16 cellular contexts compared by ENCODE assay signal in genomic region chr20:58989196-58989595, GRCh38. TPM values are rescaled to one million over a fixed set of nuclear protein-coding genes. Genes with fewer than 3 reads are reported as not detected.
"Had no signal": no experiment of that assay in that cellular context is flagged by ENCODE, and none has a peak within 500 bp of the region (broad histone marks: within the 10 kb centered on the region; RNA-seq: fewer than 3 reads in every experiment).

No MANE protein-coding gene starts in this region.

- H3K27me3 ChIP-seq: esophagus muscularis mucosa, right lobe of liver had no signal

- H3K4me3 ChIP-seq: esophagus muscularis mucosa, right lobe of liver had no signal

- ATAC-seq: right lobe of liver, SK-N-SH treated with all-trans-retinoic acid at 6 μM for 48 hours had no signal

- H3K9me3 ChIP-seq: esophagus muscularis mucosa, right lobe of liver had no signal

- H3K27ac ChIP-seq: esophagus muscularis mucosa had no signal

- H3K4me3 Mint-ChIP-seq: nephron had no signal

- DNase-seq: activated CD4-positive, alpha-beta T cell treated with anti-CD3 and anti-CD28 coated beads, Interleukin-2, amount 50 U/mL, for 48 hours; activated CD4-positive, CD25-positive, alpha-beta regulatory T cell treated with anti-CD3 and anti-CD28 coated beads, Interleukin-2, amount 50 U/mL, for 72 hours; activated naive CD4-positive, alpha-beta T cell treated with Interleukin-2 at 50 U/mL for 16 hours; hypothalamus; mesenchymal stem cell; occipital lobe; T-helper 1 cell; T1000 had no signal

- H3K9me3 Mint-ChIP-seq: nephron had no signal

- H3K27ac Mint-ChIP-seq: nephron had no signal

RNA-seq across cellular contexts. Expression of gene TUBB1, which starts 30.0 kb away (rescaled TPM):
- total RNA-seq: astrocyte, bronchial epithelial cell, kidney, pulmonary artery endothelial cell had no signal
